In genomic region chr17:74493381-74493833, GRCh38 we compare ENCODE assay signal across 8 cellular contexts. TPM values are rescaled to one million over a fixed set of nuclear protein-coding genes. Genes with fewer than 3 reads are reported as not detected.
DNase-seq lines count a peak whose midpoint lies in the region; FAIRE-seq and TF ChIP-seq lines count a peak whose summit lies in the region.

No MANE protein-coding gene starts in this region.

- no peaks in the 10 kb centered on the region for H3K36me3 Mint-ChIP-seq in chondrocyte (ENCODE audit: low read depth)

- H3K27me3 Mint-ChIP-seq in chondrocyte (ENCODE audit: low read depth) = peaks cover 39% of the 10 kb centered on the region

- no peak overlapping the region for H3K4me3 Mint-ChIP-seq in chondrocyte (ENCODE audit: unreplicated experiment)

- H3K27ac Mint-ChIP-seq in chondrocyte (ENCODE audit: unreplicated experiment) = no peak overlapping the region

- no peaks in the 10 kb centered on the region for H3K4me1 Mint-ChIP-seq in chondrocyte (ENCODE audit: low read depth)

- DNase-seq in AG09309 (ENCODE audit: low read depth) (no peak), GM19239 (ENCODE audit: insufficient read length, low spot score) (peak; percentile 60), NCI-H2196 treated with DMSO at 0.1 percent for 48 hours (lab: John Stamatoyannopoulos, UW; ENCODE audit: unreplicated experiment) (peak; percentile 41), chondrocyte (ENCODE audit: low spot score) (no peak), kidney tubule cell (ENCODE audit: low spot score) (peak; percentile 65), NCI-H128 (lab: John Stamatoyannopoulos, UW; ENCODE audit: unreplicated experiment) (no peak)
- peak; percentile 51 for DNase-seq in activated CD4-positive, alpha-beta T cell treated with anti-CD3 and anti-CD28 coated beads for 1 hour
- DNase-seq in stimulated activated CD4-positive, alpha-beta T cell treated with anti-CD3 and anti-CD28 coated beads, Interleukin-2, amount 100 ng/mL, for 4 hours (ENCODE audit: low read depth) = peak; percentile 52

- no peaks in the 10 kb centered on the region for H3K9me3 Mint-ChIP-seq in chondrocyte (ENCODE audit: low read depth)

- TF ChIP-seq CTCF in AG09309 (IDR thresholded peaks at IDR 0.05; ENCODE audit: control insufficient read depth, insufficient read depth, low read depth, low read length, missing control alignments) (peak; percentile 83), chondrocyte (IDR thresholded peaks at IDR 0.05) (peak; percentile 90)

- no peak overlapping the region for H3K4me3 ChIP-seq in AG09309 (ENCODE audit: control insufficient read depth, low read depth, low read length)

- peak; percentile 92 for FAIRE-seq in GM19239 (lab: Jason Lieb, UNC)

RNA-seq across cellular contexts. Expression of gene CD300A, which starts 27.0 kb away (rescaled TPM):
- total RNA-seq in chondrocyte = not detected in 3 replicates

RNA-seq across cellular contexts. Expression of gene CD300LB, which starts 37.9 kb away (rescaled TPM):
- total RNA-seq in chondrocyte = not detected in 3 replicates

RNA-seq across cellular contexts. Expression of gene CD300C, which starts 52.5 kb away (rescaled TPM):
- total RNA-seq in chondrocyte = not detected in 3 replicates

Comparison
In these comparisons a context has a peak if more than half of its experiments do, and no peak if none do; other contexts are left out.
1. DNase-seq: peak in GM19239 (single experiment), NCI-H2196 treated with DMSO at 0.1 percent for 48 hours (single experiment), activated CD4-positive, alpha-beta T cell treated with anti-CD3 and anti-CD28 coated beads for 1 hour (single experiment), kidney tubule cell (single experiment) and stimulated activated CD4-positive, alpha-beta T cell treated with anti-CD3 and anti-CD28 coated beads, Interleukin-2, amount 100 ng/mL, for 4 hours (single experiment); none in AG09309 (single experiment), chondrocyte (single experiment) and NCI-H128 (single experiment).